In the genomic region with DNA sequence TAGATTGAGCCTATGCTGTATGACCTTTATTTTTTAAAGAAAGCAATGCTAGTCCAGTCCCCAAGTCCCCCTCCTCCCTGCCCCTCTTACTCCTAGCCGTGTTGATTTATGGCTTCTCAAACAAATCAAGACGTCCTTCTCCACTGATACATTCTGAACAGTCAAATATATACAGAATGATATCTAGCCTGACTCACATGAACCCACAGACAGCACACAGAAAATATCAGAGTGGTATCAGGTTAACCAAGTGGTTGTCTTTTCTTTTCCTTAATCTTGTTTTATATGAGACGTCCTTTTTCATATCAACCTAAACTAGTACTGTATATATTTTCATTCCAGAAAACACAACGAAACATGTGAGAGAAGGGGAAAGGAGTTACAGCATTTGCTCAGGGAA, we compare ENCODE assay signal across 25 cellular contexts. TPM values are rescaled to one million over a fixed set of nuclear protein-coding genes. Genes with fewer than 3 reads are reported as not detected.
"Had no signal": no experiment of that assay in that cellular context is flagged by ENCODE, and none has a peak within 500 bp of the region (broad histone marks: within the 10 kb centered on the region; RNA-seq: fewer than 3 reads in every experiment).

No MANE protein-coding gene starts in this region.

- H3K27ac Mint-ChIP-seq: naive thymus-derived CD4-positive, alpha-beta T cell; nephron; neural progenitor cell; stimulated activated naive CD8-positive, alpha-beta T cell treated with anti-CD3 and anti-CD28 coated beads, Interleukin-15, amount 100 ng/mL, for 72 hours had no signal

- H3K36me3 Mint-ChIP-seq: naive thymus-derived CD4-positive, alpha-beta T cell had no signal

- ATAC-seq: left lobe of liver; naive thymus-derived CD4-positive, alpha-beta T cell; right lobe of liver; stimulated activated naive CD8-positive, alpha-beta T cell treated with anti-CD3 and anti-CD28 coated beads, Interleukin-15, amount 100 ng/mL, for 72 hours; upper lobe of right lung had no signal

- H3K4me1 Mint-ChIP-seq: naive thymus-derived CD4-positive, alpha-beta T cell; nephron; neural progenitor cell; stimulated activated naive CD8-positive, alpha-beta T cell treated with anti-CD3 and anti-CD28 coated beads, Interleukin-15, amount 100 ng/mL, for 72 hours had no signal

- H3K4me2 ChIP-seq: neural progenitor cell, smooth muscle cell had no signal

- H3K4me3 Mint-ChIP-seq: naive thymus-derived CD4-positive, alpha-beta T cell; nephron; neural progenitor cell; stimulated activated naive CD8-positive, alpha-beta T cell treated with anti-CD3 and anti-CD28 coated beads, Interleukin-15, amount 100 ng/mL, for 72 hours had no signal

- DNase-seq: effector CD4-positive, alpha-beta T cell; kidney; mesenchymal stem cell; midbrain; naive thymus-derived CD4-positive, alpha-beta T cell; right lobe of liver; stimulated activated CD4-positive, alpha-beta T cell treated with anti-CD3 and anti-CD28 coated beads, Interleukin-12 subunit alpha, Interleukin-12 subunit beta, amount 100 ng/mL, for 4 hours; stimulated activated CD4-positive, alpha-beta T cell treated with anti-CD3 and anti-CD28 coated beads, Interleukin-1b, Interleukin-23, amount 100 ng/mL, for 48 hours; stimulated activated CD4-positive, alpha-beta T cell treated with anti-CD3 and anti-CD28 coated beads, Interleukin-4, amount 100 ng/mL, for 1 hour; stimulated activated CD8-positive, alpha-beta memory T cell treated with anti-CD3 and anti-CD28 coated beads, Interleukin-4, amount 100 ng/mL, for 48 hours; stimulated activated naive CD4-positive, alpha-beta T cell; stimulated activated naive CD8-positive, alpha-beta T cell treated with anti-CD3 and anti-CD28 coated beads, Interleukin-15, amount 100 ng/mL, for 72 hours; transverse colon; upper lobe of right lung; uterus had no signal

- H3K36me3 ChIP-seq: neural progenitor cell, right lobe of liver, suprapubic skin, transverse colon, upper lobe of right lung, uterus had no signal

- H3K9ac ChIP-seq: neural progenitor cell, parathyroid adenoma had no signal

- H3K4me3 ChIP-seq: dorsolateral prefrontal cortex, neural progenitor cell, right lobe of liver, smooth muscle cell, suprapubic skin, transverse colon, upper lobe of right lung, uterus had no signal

- H3K27me3 ChIP-seq: neural progenitor cell, right lobe of liver, transverse colon, uterus had no signal

- H3K4me1 ChIP-seq: parathyroid adenoma, right lobe of liver, suprapubic skin, transverse colon, upper lobe of right lung, uterus had no signal

- H3K9me3 ChIP-seq: right lobe of liver, suprapubic skin, transverse colon, upper lobe of right lung, uterus had no signal

- H3K79me2 ChIP-seq: parathyroid adenoma had no signal

- H2AFZ ChIP-seq: neural progenitor cell, parathyroid adenoma had no signal

- H3K27ac ChIP-seq: dorsolateral prefrontal cortex, neural progenitor cell, parathyroid adenoma, right lobe of liver, suprapubic skin, transverse colon, upper lobe of right lung, uterus had no signal

RNA-seq across cellular contexts. Expression of a gene that starts 13.3 kb away (rescaled TPM):
- total RNA-seq: fibroblast of villous mesenchyme, lung microvascular endothelial cell, osteoblast had no signal
